14 cellular contexts compared by ENCODE assay signal in genomic region chr6:53199156-53199555, GRCh38. TPM values are rescaled to one million over a fixed set of nuclear protein-coding genes. Genes with fewer than 3 reads are reported as not detected.
A peak's percentile ranks its signal among the peaks of the same experiment; 100 is the strongest.
DNase-seq lines count a peak whose midpoint lies in the region; ATAC-seq and TF ChIP-seq lines count a peak whose summit lies in the region.
"Had no signal": no experiment of that assay in that cellular context is flagged by ENCODE, and none has a peak within 500 bp of the region (broad histone marks: within the 10 kb centered on the region; RNA-seq: fewer than 3 reads in every experiment).

No MANE protein-coding gene starts in this region.

- H3K27ac ChIP-seq in GM23248, result no peak overlapping the region

- no peak overlapping the region for H3K4me2 ChIP-seq in GM23248 (ENCODE audit: unreplicated experiment)

- TF ChIP-seq CTCF in CD14-positive monocyte (IDR thresholded peaks at IDR 0.05), result no peak

- no peaks in the 10 kb centered on the region for H3K36me3 Mint-ChIP-seq in CD14-positive monocyte

- DNase-seq in CD14-positive monocyte (ENCODE audit: low spot score) (no peak), MV-4-11 (lab: John Stamatoyannopoulos, UW) (peak; percentile 98), GM23248 (no peak), left lobe of liver (ENCODE audit: low spot score) (no peak)
- DNase-seq in activated CD4-positive, alpha-beta T cell treated with anti-CD3 and anti-CD28 coated beads, Interleukin-2, amount 50 U/mL, for 1 hour, result no peak
- DNase-seq in NK-92 treated with Interleukin-12 subunit alpha and Interleukin-12 subunit beta, amount 100 ng/mL, for 24 hours (lab: John Stamatoyannopoulos, UW), result no peak
- DNase-seq: activated CD4-positive, alpha-beta T cell treated with anti-CD3 and anti-CD28 coated beads, Interleukin-2, amount 10 ng/mL, durations not matched to agents 7 days and 5 days; amygdala; stimulated activated naive CD8-positive, alpha-beta T cell treated with anti-CD3 and anti-CD28 coated beads, Interleukin-15, Interleukin-2, amounts not matched to agents 100 U/mL and 50 U/mL, for 24 hours had no signal

- no peaks in the 10 kb centered on the region for H3K9me2 ChIP-seq in GM23248 (ENCODE audit: insufficient read depth)

- peak overlapping the region; percentile 7 to 82 (median 58) for H3K27ac Mint-ChIP-seq in CD14-positive monocyte
- H3K27ac Mint-ChIP-seq: activated CD4-positive, alpha-beta T cell treated with anti-CD3 and anti-CD28 coated beads, Interleukin-2, amount 10 ng/mL, durations not matched to agents 7 days and 5 days had no signal

- H3K36me3 ChIP-seq in GM23248 (ENCODE audit: low read depth), result no peaks in the 10 kb centered on the region

- H3K4me3 Mint-ChIP-seq in CD14-positive monocyte, result peak overlapping the region in 1 of 2 donors; percentile 73
- H3K4me3 Mint-ChIP-seq: activated CD4-positive, alpha-beta T cell treated with anti-CD3 and anti-CD28 coated beads, Interleukin-2, amount 10 ng/mL, durations not matched to agents 7 days and 5 days had no signal

- H4K20me1 ChIP-seq in GM23248 (ENCODE audit: insufficient read depth), result no peaks in the 10 kb centered on the region

- H3K9me3 Mint-ChIP-seq in CD14-positive monocyte, result peaks cover 0 to 3% (median 0%) of the 10 kb centered on the region in 7 donors
- H3K9me3 Mint-ChIP-seq: activated CD4-positive, alpha-beta T cell treated with anti-CD3 and anti-CD28 coated beads, Interleukin-2, amount 10 ng/mL, durations not matched to agents 7 days and 5 days had no signal

- 68 to 70% methylated on average over 5 of the region's 5 CpGs for WGBS in GM23248 (ENCODE audit: low coverage in 1 of 2, low lambda C conversion rate in 2 of 2, missing lambda C conversion rate in 2 of 2), 2 experiments

- peaks cover 47% of the 10 kb centered on the region for H3K4me1 Mint-ChIP-seq in CD14-positive monocyte

- H3K27me3 ChIP-seq in GM23248 (replicated peaks; ENCODE audit: insufficient read depth), result no peaks in the 10 kb centered on the region; the same call in 1 of the 2 replicates

- no peaks in the 10 kb centered on the region for H3K79me2 ChIP-seq in GM23248 (ENCODE audit: insufficient read depth)

- in situ Hi-C loops in GM23248 (cut with MboI), result loop anchor here (25.0 kb wide), 1 partner anchor 238 kb away; no protein-coding TSS in a partner anchor

- no peak overlapping the region for H2AFZ ChIP-seq in GM23248

- H3K9ac ChIP-seq in GM23248, result no peak overlapping the region

- no peak overlapping the region for H3K4me3 ChIP-seq in GM23248
- H3K4me3 ChIP-seq: lung had no signal

- H3K4me1 ChIP-seq in GM23248 (ENCODE audit: insufficient read depth), result no peaks in the 10 kb centered on the region

- H3K9me3 ChIP-seq in GM23248 (ENCODE audit: low read depth), result no peaks in the 10 kb centered on the region

- H3F3A ChIP-seq in GM23248 (ENCODE audit: insufficient read depth), result no peaks in the 10 kb centered on the region

- intact Hi-C loops in CD14-positive monocyte (cut with micrococcal nuclease), result loop anchor here in 1 of 2 donors (5.0 kb wide), 1 partner anchor 38 kb away; no protein-coding TSS in a partner anchor

- ATAC-seq in GM19328 (IDR thresholded peaks at IDR 0.05; ENCODE audit: unreplicated experiment) (peak; percentile 90), HG02870 (IDR thresholded peaks at IDR 0.05; ENCODE audit: unreplicated experiment) (peak; percentile 97), left lobe of liver (no peak)
- ATAC-seq: stimulated activated naive CD8-positive, alpha-beta T cell treated with anti-CD3 and anti-CD28 coated beads, Interleukin-15, Interleukin-2, amounts not matched to agents 100 U/mL and 50 U/mL, for 24 hours had no signal

- H3K27me3 Mint-ChIP-seq in CD14-positive monocyte (ENCODE audit: low read depth in 3 of 3), result peaks cover 0 to 1% (median 0%) of the 10 kb centered on the region in 3 donors

RNA-seq across cellular contexts. Expression of gene GCM1, which starts 50.5 kb away (rescaled TPM):
- polyA plus RNA-seq in CD14-positive monocyte (not detected), GM23248 (2016; fragmentation: Nextera tagmentation; extraction: Ambion mirVana) (not detected in 2 replicates)
- not detected in 2 replicates for total RNA-seq in GM23248 (2014; rRNA removed; shearing (Covaris generic))
- total RNA-seq in left lobe of liver, result not detected
- total RNA-seq: activated CD4-positive, alpha-beta T cell treated with anti-CD3 and anti-CD28 coated beads, Interleukin-2, amount 10 ng/mL, durations not matched to agents 7 days and 5 days had no signal
- polyA plus RNA-seq: AG04450, esophagus had no signal
